In genomic region chr18:34773961-34774754, GRCh38 we compare ENCODE assay signal across 11 cellular contexts.
DNase-seq lines count a peak whose midpoint lies in the region; ATAC-seq and TF ChIP-seq lines count a peak whose summit lies in the region.
"Had no signal": no experiment of that assay in that cellular context is flagged by ENCODE, and none has a peak within 500 bp of the region (broad histone marks: within the 10 kb centered on the region; RNA-seq: fewer than 3 reads in every experiment).

No MANE protein-coding gene starts in this region.

- TF ChIP-seq CTCF in AG10803 (conservative IDR thresholded peaks at IDR 0.05; ENCODE audit: low read length) (no peak), dorsolateral prefrontal cortex (IDR thresholded peaks at IDR 0.05 in 54 of 56, conservative IDR thresholded peaks at IDR 0.05 in 2 of 56; ENCODE audit: low read depth in 1 of 56, partially characterized antibody in 56 of 56) (no peak)

- H3K9me3 ChIP-seq in muscle layer of colon (ENCODE audit: low read length) = no peaks in the 10 kb centered on the region

- H3K9ac ChIP-seq in muscle layer of colon (ENCODE audit: low read length) = no peak overlapping the region

- DNase-seq in AG10803 (ENCODE audit: low read depth) (peak; percentile 56), NCI-H2171 (lab: John Stamatoyannopoulos, UW) (peak; percentile 45), dorsolateral prefrontal cortex (peak in 8 of 10 donors; percentile 33 to 72 (median 46)), HuH-7.5 (ENCODE audit: low spot score) (no peak), retina (no peak)
- DNase-seq: CD4-positive, CD25-positive, alpha-beta regulatory T cell; islet precursor cell; NCI-H1694 treated with DMSO at 0.1 percent for 48 hours had no signal

- ATAC-seq in GM21515 (IDR thresholded peaks at IDR 0.05; ENCODE audit: unreplicated experiment) (no peak), GM18870 (IDR thresholded peaks at IDR 0.05; ENCODE audit: unreplicated experiment) (no peak)

- H3K27me3 ChIP-seq in dorsolateral prefrontal cortex (no peaks in the 10 kb centered on the region), muscle layer of colon (ENCODE audit: control insufficient read depth in 1 of 2, insufficient read depth in 2 of 2, low read length in 2 of 2) (no peaks in the 10 kb centered on the region)

- H3K4me1 ChIP-seq in muscle layer of colon (ENCODE audit: insufficient read depth, low read length) = peaks cover 22% of the 10 kb centered on the region

- intact Hi-C loops in dorsolateral prefrontal cortex (cut with DNase I) = loop anchor here in 1 of 2 donors (10.0 kb wide), 1 partner anchor 279 kb away; no protein-coding TSS in a partner anchor

- no peaks in the 10 kb centered on the region for H3K36me3 ChIP-seq in muscle layer of colon (ENCODE audit: insufficient read depth, low read length)

- H3K4me3 ChIP-seq in AG10803 (ENCODE audit: low read length) (no peak overlapping the region), dorsolateral prefrontal cortex (peak overlapping the region in 17 of 59 donors; percentile 0 to 50 (median 22)), muscle layer of colon (ENCODE audit: low read depth in 1 of 2, low read length in 2 of 2) (no peak overlapping the region)

- H3K27ac ChIP-seq in dorsolateral prefrontal cortex = peak overlapping the region in 47 of 59 donors; percentile 0 to 81 (median 52)
- peak overlapping the region; percentile 41 for H3K27ac ChIP-seq in muscle layer of colon (ENCODE audit: low read depth, low read length)

Comparison
In these comparisons a context has a peak if more than half of its experiments do, and no peak if none do; other contexts are left out.
1. DNase-seq: peak in AG10803 (single experiment), NCI-H2171 (single experiment) and dorsolateral prefrontal cortex (8 of 10); none in HuH-7.5 (single experiment) and retina (single experiment).